Comparison of ENCODE assay signal across 1 cellular context in genomic region chr1:206430031-206430983, GRCh38.
TF ChIP-seq lines count a peak whose summit lies in the region.

No MANE protein-coding gene starts in this region.

TF ChIP-seq in GM12878, 131 proteins besides CTCF, POLR2A, EP300 and RAD21 (continued from another document):
- TF ChIP-seq PRDM15 (CRISPR knock-in tag; IDR thresholded peaks at IDR 0.05) (no peak), JUNB (IDR thresholded peaks at IDR 0.05) (peak; percentile 89), PAX5 (IDR thresholded peaks at IDR 0.05; ENCODE audit: borderline replicate concordance, low read depth, low read length) (peak; percentile 60; the same call in 1 of the 2 replicates), ESRRA (IDR thresholded peaks at IDR 0.05; ENCODE audit: low read length) (no peak), IKZF1 (conservative IDR thresholded peaks at IDR 0.05) (peak; percentile 34), RFX5 (IDR thresholded peaks at IDR 0.05; ENCODE audit: low read depth, low read length) (no peak), MEF2B (IDR thresholded peaks at IDR 0.05; ENCODE audit: partially characterized antibody, poor library complexity, severe bottlenecking) (peak; percentile 59), RUNX3 (IDR thresholded peaks at IDR 0.05; ENCODE audit: low read length) (peak; percentile 98)
